ENCODE assay signal across 1 cellular context in the genomic region with DNA sequence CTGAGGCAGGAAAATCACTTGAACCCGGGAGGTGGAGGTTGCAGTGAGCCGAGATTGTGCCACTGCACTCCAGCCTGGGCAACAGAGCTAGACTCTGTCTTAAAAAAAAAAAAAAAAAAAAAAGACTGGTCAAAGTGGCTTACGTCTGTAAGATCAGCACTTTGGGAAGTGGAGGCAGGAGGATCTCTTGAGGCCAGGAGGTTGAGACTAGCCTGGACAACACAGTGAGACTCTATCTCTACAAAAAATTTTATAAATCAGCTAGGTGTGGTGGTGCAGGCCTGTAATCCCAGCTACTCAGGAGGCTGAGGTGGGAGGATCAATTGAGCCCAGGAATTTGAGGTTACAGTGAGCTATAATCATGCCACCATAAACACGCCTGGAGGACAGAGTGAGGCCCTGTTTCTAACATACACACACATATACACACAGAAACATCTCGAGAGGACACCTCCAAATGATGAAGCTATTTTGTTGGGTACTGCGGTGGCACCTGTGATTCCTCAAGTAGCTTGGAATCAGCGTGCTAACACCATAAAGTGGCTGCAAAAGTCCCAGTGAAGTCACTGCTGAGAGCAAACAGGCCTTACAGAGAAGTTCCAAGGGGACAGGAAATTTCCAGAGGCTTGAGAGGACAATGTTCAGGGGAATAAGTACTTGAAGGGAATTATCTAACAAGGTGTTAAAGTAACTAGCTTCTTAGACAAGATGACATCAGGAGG.
TF ChIP-seq lines count a peak whose summit lies in the region.

No MANE protein-coding gene starts in this region.

TF ChIP-seq in A549, 52 proteins besides CTCF, POLR2A, EP300 and RAD21 (continued from another document):
- TF ChIP-seq, protein P1, sequence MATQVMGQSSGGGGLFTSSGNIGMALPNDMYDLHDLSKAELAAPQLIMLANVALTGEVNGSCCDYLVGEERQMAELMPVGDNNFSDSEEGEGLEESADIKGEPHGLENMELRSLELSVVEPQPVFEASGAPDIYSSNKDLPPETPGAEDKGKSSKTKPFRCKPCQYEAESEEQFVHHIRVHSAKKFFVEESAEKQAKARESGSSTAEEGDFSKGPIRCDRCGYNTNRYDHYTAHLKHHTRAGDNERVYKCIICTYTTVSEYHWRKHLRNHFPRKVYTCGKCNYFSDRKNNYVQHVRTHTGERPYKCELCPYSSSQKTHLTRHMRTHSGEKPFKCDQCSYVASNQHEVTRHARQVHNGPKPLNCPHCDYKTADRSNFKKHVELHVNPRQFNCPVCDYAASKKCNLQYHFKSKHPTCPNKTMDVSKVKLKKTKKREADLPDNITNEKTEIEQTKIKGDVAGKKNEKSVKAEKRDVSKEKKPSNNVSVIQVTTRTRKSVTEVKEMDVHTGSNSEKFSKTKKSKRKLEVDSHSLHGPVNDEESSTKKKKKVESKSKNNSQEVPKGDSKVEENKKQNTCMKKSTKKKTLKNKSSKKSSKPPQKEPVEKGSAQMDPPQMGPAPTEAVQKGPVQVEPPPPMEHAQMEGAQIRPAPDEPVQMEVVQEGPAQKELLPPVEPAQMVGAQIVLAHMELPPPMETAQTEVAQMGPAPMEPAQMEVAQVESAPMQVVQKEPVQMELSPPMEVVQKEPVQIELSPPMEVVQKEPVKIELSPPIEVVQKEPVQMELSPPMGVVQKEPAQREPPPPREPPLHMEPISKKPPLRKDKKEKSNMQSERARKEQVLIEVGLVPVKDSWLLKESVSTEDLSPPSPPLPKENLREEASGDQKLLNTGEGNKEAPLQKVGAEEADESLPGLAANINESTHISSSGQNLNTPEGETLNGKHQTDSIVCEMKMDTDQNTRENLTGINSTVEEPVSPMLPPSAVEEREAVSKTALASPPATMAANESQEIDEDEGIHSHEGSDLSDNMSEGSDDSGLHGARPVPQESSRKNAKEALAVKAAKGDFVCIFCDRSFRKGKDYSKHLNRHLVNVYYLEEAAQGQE (IDR thresholded peaks at IDR 0.05): no peak
- TF ChIP-seq MAZ (IDR thresholded peaks at IDR 0.05; ENCODE audit: borderline replicate concordance, low read depth, low read length): no peak
- TF ChIP-seq PHF8 (IDR thresholded peaks at IDR 0.05; ENCODE audit: borderline replicate concordance, low read depth): no peak
- TF ChIP-seq RFX5 (IDR thresholded peaks at IDR 0.05): no peak
- no peak for TF ChIP-seq KDM1A (IDR thresholded peaks at IDR 0.05; ENCODE audit: low read depth)
- TF ChIP-seq TFCP2L1 (CRISPR knock-in tag; IDR thresholded peaks at IDR 0.05): no peak
- no peak for TF ChIP-seq NR3C1 (IDR thresholded peaks at IDR 0.05)
- no peak for TF ChIP-seq ZC3H11A (IDR thresholded peaks at IDR 0.05)
- no peak for TF ChIP-seq SMC3 (IDR thresholded peaks at IDR 0.05)
TF ChIP-seq in A549: peak in this region for 0.
